Comparison of ENCODE assay signal across 21 cellular contexts in genomic region chr16:48269011-48269410, GRCh38. TPM values are rescaled to one million over a fixed set of nuclear protein-coding genes. Genes with fewer than 3 reads are reported as not detected.
DNase-seq lines count a peak whose midpoint lies in the region; TF ChIP-seq lines count a peak whose summit lies in the region.
"Had no signal": no experiment of that assay in that cellular context is flagged by ENCODE, and none has a peak within 500 bp of the region (broad histone marks: within the 10 kb centered on the region; RNA-seq: fewer than 3 reads in every experiment).

No MANE protein-coding gene starts in this region.

- DNase-seq in NCI-H1092 (lab: John Stamatoyannopoulos, UW) (peak; percentile 4), NCI-H1092 treated with DMSO at 0.1 percent for 48 hours (lab: John Stamatoyannopoulos, UW) (no peak), OCI-M1 (lab: John Stamatoyannopoulos, UW) (peak; percentile 58), retinal pigment epithelial cell (ENCODE audit: low read depth) (peak; percentile 34), occipital lobe (lab: John Stamatoyannopoulos, UW) (no peak), H4 (ENCODE audit: low spot score) (no peak), uterus (no peak)
- DNase-seq: COR-L47, DMS153, MM.1S, NCI-H1694 treated with DMSO at 0.1 percent for 48 hours, NCI-H2107, NCI-H510A, NCI-H748 treated with DMSO at 0.1 percent for 48 hours, SHP77 had no signal

- H3K4me3 ChIP-seq in retinal pigment epithelial cell (ENCODE audit: low read length) (no peak overlapping the region), uterus (no peak overlapping the region)
- H3K4me3 ChIP-seq: GM12878 had no signal

- H3K9me3 ChIP-seq in uterus = no peaks in the 10 kb centered on the region

- TF ChIP-seq CTCF in 22Rv1 (IDR thresholded peaks at IDR 0.05) = no peak
- no peak for TF ChIP-seq CTCF in retinal pigment epithelial cell (conservative IDR thresholded peaks at IDR 0.05; ENCODE audit: low read depth, low read length)
- TF ChIP-seq CTCF in uterus (IDR thresholded peaks at IDR 0.05) = no peak

- no peak for TF ChIP-seq POLR2A in uterus (IDR thresholded peaks at IDR 0.05)

- intact Hi-C loops in uterus (cut with DNase I; ENCODE audit: low total_unique reads) = no loop called here

- H3K36me3 ChIP-seq in uterus = no peaks in the 10 kb centered on the region

- H3K27ac ChIP-seq in 22Rv1 (peak overlapping the region; percentile 10; the same call in 1 of the 2 replicates), uterus (no peak overlapping the region)

- no peaks in the 10 kb centered on the region for H3K4me1 ChIP-seq in uterus

- H3K27me3 ChIP-seq in uterus = no peaks in the 10 kb centered on the region

RNA-seq across cellular contexts. Expression of gene ABCC11, which starts 21.7 kb away (rescaled TPM):
- total RNA-seq in occipital lobe = 0.16 TPM
- 0.02 TPM in 1 of 2 replicates, not detected in the other for total RNA-seq in H4 (2014; rRNA removed; shearing (Covaris generic))
- total RNA-seq in uterus = under 1 TPM in 1 of 4 donors, not detected in 3; 0.48 TPM
- total RNA-seq: A172, B cell, GM12878, H1, RPMI7951 had no signal

RNA-seq across cellular contexts. Expression of gene LONP2, which starts 24.9 kb away (rescaled TPM):
- total RNA-seq in occipital lobe = 81.9 TPM
- total RNA-seq in H4 (2014; rRNA removed; shearing (Covaris generic)) = 25.2 and 36.8 TPM in 2 replicates
- 10 to 100 TPM; 28.2 to 88.9 (median 64.3) TPM for total RNA-seq in uterus

Comparison
In these comparisons a context has a peak if more than half of its experiments do, and no peak if none do; other contexts are left out.
1. DNase-seq: peak in NCI-H1092 (single experiment), OCI-M1 (single experiment) and retinal pigment epithelial cell (single experiment); none in NCI-H1092 treated with DMSO at 0.1 percent for 48 hours (single experiment), occipital lobe (single experiment), H4 (single experiment) and uterus (0 of 2).